8 cellular contexts compared by ENCODE assay signal in genomic region chr6:134436281-134436815, GRCh38.
A peak's percentile ranks its signal among the peaks of the same experiment; 100 is the strongest.
DNase-seq lines count a peak whose midpoint lies in the region; ATAC-seq and TF ChIP-seq lines count a peak whose summit lies in the region.

No MANE protein-coding gene starts in this region.

- WGBS in mesodermal cell (ENCODE audit: insufficient coverage in 2 of 2), 2 experiments: 44 to 59% methylated on average over 7 to 8 of the region's 9 CpGs

- H3K27ac Mint-ChIP-seq in CD4-positive, alpha-beta T cell: no peak overlapping the region

- intact Hi-C loops in CD4-positive, alpha-beta T cell (cut with DNase I, micrococcal nuclease): no loop called here

- no peak overlapping the region for H3K27ac ChIP-seq in CD4-positive, alpha-beta T cell (ENCODE audit: low read depth, low read length)
- H3K27ac ChIP-seq in mesodermal cell (ENCODE audit: low read depth, low read length, severe bottlenecking): peak overlapping the region; percentile 91

- ATAC-seq in CD4-positive, alpha-beta T cell (ENCODE audit: poor library complexity): peak; percentile 72
- peak; percentile 95 for ATAC-seq in GM21360 (IDR thresholded peaks at IDR 0.05; ENCODE audit: unreplicated experiment)
- peak; percentile 81 for ATAC-seq in HG03575 (IDR thresholded peaks at IDR 0.05; ENCODE audit: extremely low read depth, insufficient number of reproducible peaks, low FRiP score, unreplicated experiment)
- peak; percentile 95 for ATAC-seq in stimulated activated naive CD8-positive, alpha-beta T cell treated with anti-CD3 and anti-CD28 coated beads, Interleukin-15, Interleukin-2, amounts not matched to agents 100 U/mL and 50 U/mL, for 24 hours

- no peaks in the 10 kb centered on the region for H3K27me3 Mint-ChIP-seq in CD4-positive, alpha-beta T cell

- H3K9me3 Mint-ChIP-seq in CD4-positive, alpha-beta T cell: no peaks in the 10 kb centered on the region

- CTCF ChIA-PET in CD4-positive, alpha-beta T cell (lab: Charles Lee): interaction anchor here (2.5 kb wide), 1 partner anchor 258 kb away, joined by 9 read pairs; no protein-coding TSS in a partner anchor

- H3K4me3 Mint-ChIP-seq in CD4-positive, alpha-beta T cell: peak overlapping the region; percentile 54

- DNase-seq in CD4-positive, alpha-beta T cell: peak in 9 of 10 experiments; percentile 10 to 61 (median 35)
- peak; percentile 38 for DNase-seq in activated CD4-positive, CD25-positive, alpha-beta regulatory T cell treated with anti-CD3 and anti-CD28 coated beads, Interleukin-2, amount 50 U/mL, for 16 hours (ENCODE audit: low read depth, low spot score)
- DNase-seq in choroid plexus epithelial cell (ENCODE audit: low read depth) (peak; percentile 98), DMS 273 (lab: John Stamatoyannopoulos, UW; ENCODE audit: unreplicated experiment) (no peak)
- peak; percentile 67 for DNase-seq in stimulated activated naive CD8-positive, alpha-beta T cell treated with anti-CD3 and anti-CD28 coated beads, Interleukin-15, Interleukin-2, amounts not matched to agents 100 U/mL and 50 U/mL, for 24 hours

- no peaks in the 10 kb centered on the region for H3K9me3 ChIP-seq in CD4-positive, alpha-beta T cell (ENCODE audit: control insufficient read depth, low read length)
- H3K9me3 ChIP-seq in mesodermal cell (ENCODE audit: control insufficient read depth, low read length): no peaks in the 10 kb centered on the region

- no peaks in the 10 kb centered on the region for H3K27me3 ChIP-seq in CD4-positive, alpha-beta T cell (ENCODE audit: control insufficient read depth, insufficient read depth, low read length)

- peaks cover 28% of the 10 kb centered on the region for H3K4me1 Mint-ChIP-seq in CD4-positive, alpha-beta T cell (ENCODE audit: low read depth)

- no peaks in the 10 kb centered on the region for H3K36me3 Mint-ChIP-seq in CD4-positive, alpha-beta T cell (ENCODE audit: low read depth)

- TF ChIP-seq CTCF in CD4-positive, alpha-beta T cell (IDR thresholded peaks at IDR 0.05): no peak
- TF ChIP-seq CTCF in choroid plexus epithelial cell (conservative IDR thresholded peaks at IDR 0.05; ENCODE audit: low read depth, low read length): no peak

- peak overlapping the region; percentile 33 for H3K4me3 ChIP-seq in choroid plexus epithelial cell (ENCODE audit: low read depth, low read length)
- no peak overlapping the region for H3K4me3 ChIP-seq in mesodermal cell (ENCODE audit: extremely low read depth, insufficient read depth, low read length, poor library complexity, severe bottlenecking)

- peaks cover 32% of the 10 kb centered on the region for H3K4me1 ChIP-seq in mesodermal cell (ENCODE audit: control insufficient read depth, insufficient read depth, low read length, poor library complexity, severe bottlenecking)

- H3K36me3 ChIP-seq in mesodermal cell (ENCODE audit: control insufficient read depth, insufficient read depth, low read length): no peaks in the 10 kb centered on the region

- POLR2A ChIA-PET in CD4-positive, alpha-beta T cell (lab: Charles Lee): no interaction called here
